ENCODE assay signal across 8 cellular contexts in genomic region chr5:95760291-95761191, GRCh38. TPM values are rescaled to one million over a fixed set of nuclear protein-coding genes. Genes with fewer than 3 reads are reported as not detected.
DNase-seq lines count a peak whose midpoint lies in the region; ATAC-seq and TF ChIP-seq lines count a peak whose summit lies in the region.

No MANE protein-coding gene starts in this region.

- intact Hi-C loops in aorta (cut with DNase I), result no loop called here

- DNase-seq in GM13976 (ENCODE audit: low spot score), result peak; percentile 70
- DNase-seq in LHCN-M2 (ENCODE audit: low read depth), result peak; percentile 96
- no peak for DNase-seq in activated naive CD8-positive, alpha-beta T cell treated with anti-CD3 and anti-CD28 coated beads, Interleukin-2, amount 50 U/mL, for 24 hours
- no peak for DNase-seq in left lobe of liver (ENCODE audit: low spot score)
- no peak for DNase-seq in aorta
- no peak for DNase-seq in stimulated activated CD4-positive, alpha-beta T cell treated with anti-CD3 and anti-CD28 coated beads, Interleukin-2, amount 100 ng/mL, for 24 hours
- no peak for DNase-seq in NCI-H128 (lab: John Stamatoyannopoulos, UW; ENCODE audit: unreplicated experiment)

- H3K4me1 Mint-ChIP-seq in activated naive CD8-positive, alpha-beta T cell treated with anti-CD3 and anti-CD28 coated beads, Interleukin-2, amount 50 U/mL, for 24 hours, result peaks cover 35% of the 10 kb centered on the region

- in situ Hi-C loops in GM13976 (cut with MboI; ENCODE audit: low sequenced_read_pairs, unreplicated experiment), result no loop called here

- peak overlapping the region; percentile 86 for H3K27ac Mint-ChIP-seq in activated naive CD8-positive, alpha-beta T cell treated with anti-CD3 and anti-CD28 coated beads, Interleukin-2, amount 50 U/mL, for 24 hours

- no peaks in the 10 kb centered on the region for H3K9me3 ChIP-seq in aorta (ENCODE audit: control insufficient read depth, low read length)

- no peak overlapping the region for H3K4me3 ChIP-seq in aorta (ENCODE audit: low read length in 2 of 2)

- H3K4me3 Mint-ChIP-seq in activated naive CD8-positive, alpha-beta T cell treated with anti-CD3 and anti-CD28 coated beads, Interleukin-2, amount 50 U/mL, for 24 hours, result peak overlapping the region; percentile 72

- no peaks in the 10 kb centered on the region for H3K27me3 ChIP-seq in aorta (ENCODE audit: control insufficient read depth in 1 of 2, insufficient read depth in 2 of 2, low read length in 1 of 2)

- ATAC-seq in GM21737 (IDR thresholded peaks at IDR 0.05; ENCODE audit: unreplicated experiment) (peak; percentile 84), left lobe of liver (peak; percentile 52), aorta (ENCODE audit: low FRiP score) (peak; percentile 19)
- peak; percentile 91 for ATAC-seq in activated naive CD8-positive, alpha-beta T cell treated with anti-CD3 and anti-CD28 coated beads, Interleukin-2, amount 50 U/mL, for 24 hours

- no peaks in the 10 kb centered on the region for H3K36me3 Mint-ChIP-seq in activated naive CD8-positive, alpha-beta T cell treated with anti-CD3 and anti-CD28 coated beads, Interleukin-2, amount 50 U/mL, for 24 hours (ENCODE audit: low read depth)

- 54 to 57% methylated on average over 3 of the region's 3 CpGs for WGBS in aorta, 2 donors

- no peaks in the 10 kb centered on the region for H3K4me1 ChIP-seq in aorta (ENCODE audit: control insufficient read depth in 1 of 2, insufficient read depth in 2 of 2, low read length in 2 of 2)

- H3K9me3 Mint-ChIP-seq in activated naive CD8-positive, alpha-beta T cell treated with anti-CD3 and anti-CD28 coated beads, Interleukin-2, amount 50 U/mL, for 24 hours, result no peaks in the 10 kb centered on the region

- no peak for TF ChIP-seq CTCF in GM13976 (IDR thresholded peaks at IDR 0.05; ENCODE audit: borderline replicate concordance, control extremely low read depth, extremely low read depth, insufficient read depth, missing control alignments)

- no peaks in the 10 kb centered on the region for H3K27me3 Mint-ChIP-seq in activated naive CD8-positive, alpha-beta T cell treated with anti-CD3 and anti-CD28 coated beads, Interleukin-2, amount 50 U/mL, for 24 hours

- no peak overlapping the region for H3K27ac ChIP-seq in aorta (ENCODE audit: low read depth in 1 of 2, low read length in 2 of 2)

- H3K36me3 ChIP-seq in aorta (ENCODE audit: control insufficient read depth in 1 of 2, insufficient read depth in 2 of 2, low read length in 1 of 2), result peaks cover 0 to 2% of the 10 kb centered on the region in 2 donors

RNA-seq across cellular contexts. Expression of gene RHOBTB3, which starts 29.4 kb away (rescaled TPM):
- total RNA-seq in LHCN-M2 (2014; rRNA removed) (285 and 300 TPM in 2 replicates), left lobe of liver (45.1 TPM), aorta (10 to 100 TPM; 36.8 to 53.2 TPM)
- polyA plus RNA-seq in LHCN-M2 (2012), result 43.4 TPM
- polyA plus RNA-seq in aorta, result 10 to 100 TPM; 11.8 to 13.4 TPM

Comparison
In these comparisons a context has a peak if more than half of its experiments do, and no peak if none do; other contexts are left out.
1. DNase-seq: peak in GM13976 (single experiment) and LHCN-M2 (single experiment); none in activated naive CD8-positive, alpha-beta T cell treated with anti-CD3 and anti-CD28 coated beads, Interleukin-2, amount 50 U/mL, for 24 hours (single experiment), left lobe of liver (single experiment), aorta (0 of 2), stimulated activated CD4-positive, alpha-beta T cell treated with anti-CD3 and anti-CD28 coated beads, Interleukin-2, amount 100 ng/mL, for 24 hours (0 of 2) and NCI-H128 (single experiment).
2. ATAC-seq: peak in every context shown above with its lines; median percentile 91 in activated naive CD8-positive, alpha-beta T cell treated with anti-CD3 and anti-CD28 coated beads, Interleukin-2, amount 50 U/mL, for 24 hours; 84 in GM21737; 52 in left lobe of liver; 19 in aorta.